ENCODE assay signal across 33 cellular contexts in genomic region chr1:180845352-180845751, GRCh38.
DNase-seq lines count a peak whose midpoint lies in the region; ATAC-seq, FAIRE-seq and TF ChIP-seq lines count a peak whose summit lies in the region.
"Had no signal": no experiment of that assay in that cellular context is flagged by ENCODE, and none has a peak within 500 bp of the region (broad histone marks: within the 10 kb centered on the region; RNA-seq: fewer than 3 reads in every experiment).

No MANE protein-coding gene starts in this region.

- H3K36me3 ChIP-seq in K562 (ENCODE audit: control insufficient read depth, insufficient read depth, low read length) (peaks cover 3% of the 10 kb centered on the region; the same call in 1 of the 3 replicates), endothelial cell of umbilical vein (ENCODE audit: control insufficient read depth in 2 of 2, extremely low read depth in 1 of 2, insufficient read depth in 2 of 2, low read length in 2 of 2) (no peaks in the 10 kb centered on the region)
- H3K36me3 ChIP-seq: BE2C, BLaER1 had no signal

- TF ChIP-seq POLR2A in K562 (conservative IDR thresholded peaks at IDR 0.05): no peak
- TF ChIP-seq POLR2A in endothelial cell of umbilical vein (IDR thresholded peaks at IDR 0.05; ENCODE audit: low read depth, low read length): no peak
- no peak for TF ChIP-seq POLR2A in erythroblast (IDR thresholded peaks at IDR 0.05; ENCODE audit: low read length)

- H4K20me1 ChIP-seq in K562 (replicated peaks; ENCODE audit: control insufficient read depth, insufficient read depth, low read length) (no peaks in the 10 kb centered on the region), endothelial cell of umbilical vein (replicated peaks; ENCODE audit: control insufficient read depth, extremely low read depth, insufficient read depth, low read length) (no peaks in the 10 kb centered on the region)
- H4K20me1 ChIP-seq: BLaER1; BLaER1 treated with 17β-estradiol and CSF1 and Interleukin-3, amounts not matched to agents 10 nM and 100 nM had no signal

- no peak for TF ChIP-seq EP300 in K562 (IDR thresholded peaks at IDR 0.05; ENCODE audit: low read length)

- BruUV-seq in K562 (replicated peaks; lab: Mats Ljungman, UMichigan) (no TSS peak), endothelial cell of umbilical vein (replicated peaks; lab: Mats Ljungman, UMichigan) (no TSS peak)

- H3K9me3 ChIP-seq in K562 (replicated peaks; ENCODE audit: control insufficient read depth, insufficient read depth, low read depth, low read length) (no peaks in the 10 kb centered on the region), endothelial cell of umbilical vein (replicated peaks; ENCODE audit: control insufficient read depth, insufficient read depth, low read length) (no peaks in the 10 kb centered on the region)
- H3K9me3 ChIP-seq: A549, BE2C, BLaER1, Caco-2 had no signal

- POLR2A ChIA-PET in K562 (lab: Yijun Ruan, JAX): interaction anchor here (0.6 to 2.7 kb wide), 2 partner anchors 9 to 95 kb away, joined by 3 to 6 read pairs; no protein-coding TSS in a partner anchor
- POLR2A ChIA-PET in endothelial cell of umbilical vein (lab: Charles Lee): no interaction called here

- H3K27me3 ChIP-seq in K562 (ENCODE audit: control insufficient read depth in 2 of 2, insufficient read depth in 2 of 2, low read length in 2 of 2) (no peaks in the 10 kb centered on the region), endothelial cell of umbilical vein (ENCODE audit: control insufficient read depth in 2 of 2, insufficient read depth in 2 of 2, low read length in 2 of 2) (no peaks in the 10 kb centered on the region)
- H3K27me3 ChIP-seq: BE2C, BLaER1 had no signal

- H3K9ac ChIP-seq in K562 (ENCODE audit: insufficient read depth in 1 of 2, low read depth in 2 of 2, low read length in 2 of 2) (no peak overlapping the region), endothelial cell of umbilical vein (replicated peaks; ENCODE audit: extremely low read depth, insufficient read depth, low read length) (no peak overlapping the region)
- H3K9ac ChIP-seq: BLaER1; BLaER1 treated with 17β-estradiol and CSF1 and Interleukin-3, amounts not matched to agents 10 nM and 100 nM had no signal

- no peak overlapping the region for H3K4me3 ChIP-seq in K562
- no peak overlapping the region for H3K4me3 ChIP-seq in endothelial cell of umbilical vein (replicated peaks in 1 of 3; ENCODE audit: insufficient read depth in 1 of 3, low read depth in 1 of 3, low read length in 3 of 3)
- H3K4me3 ChIP-seq: A549; BLaER1; BLaER1 treated with 17β-estradiol and CSF1 and Interleukin-3, amounts not matched to agents 10 nM and 100 nM had no signal

- no peak overlapping the region for H3K27ac ChIP-seq in K562 (ENCODE audit: extremely low read depth, low read depth, low read length)
- H3K27ac ChIP-seq in endothelial cell of umbilical vein (ENCODE audit: insufficient read depth, low read depth, low read length): no peak overlapping the region
- no peak overlapping the region for H3K27ac ChIP-seq in substantia nigra (ENCODE audit: low read depth, low read length, poor library complexity, severe bottlenecking)
- H3K27ac ChIP-seq: 22Rv1; A549; BLaER1; BLaER1 treated with 17β-estradiol and CSF1 and Interleukin-3, amounts not matched to agents 10 nM and 100 nM; C4-2B had no signal

- FAIRE-seq in K562 (lab: Jason Lieb, UNC): no peak
- FAIRE-seq in endothelial cell of umbilical vein (lab: Jason Lieb, UNC): peak; percentile 35
- FAIRE-seq: A204.1, D721Med had no signal

- H3K4me2 ChIP-seq in K562 (ENCODE audit: insufficient read depth, low read length) (no peak overlapping the region), endothelial cell of umbilical vein (ENCODE audit: insufficient read depth, low read length) (no peak overlapping the region)
- H3K4me2 ChIP-seq: A549; BLaER1; BLaER1 treated with 17β-estradiol and CSF1 and Interleukin-3, amounts not matched to agents 10 nM and 100 nM had no signal

- dilution Hi-C loops in endothelial cell of umbilical vein (cut with MboI; ENCODE audit: extremely low pct_ligation_motif_present, low sequenced_read_pairs): no loop called here

- ATAC-seq in K562: peak; percentile 75
- ATAC-seq: A549; CD8-positive, alpha-beta T cell had no signal

- H3K79me2 ChIP-seq in K562 (ENCODE audit: control insufficient read depth, insufficient read depth, low read length) (no peaks in the 10 kb centered on the region), endothelial cell of umbilical vein (ENCODE audit: control insufficient read depth, insufficient read depth, low read length) (no peaks in the 10 kb centered on the region)

- intact Hi-C loops in K562 (cut with micrococcal nuclease) (no loop called here), endothelial cell of umbilical vein (cut with micrococcal nuclease) (no loop called here)

- TF ChIP-seq RAD21 in K562 (CRISPR knock-in tag; conservative IDR thresholded peaks at IDR 0.05 in 1 of 2, IDR thresholded peaks at IDR 0.05 in 1 of 2): no peak

- WGBS in K562 (ENCODE audit: insufficient coverage, low coverage, missing lambda C conversion rate): 37% methylated on average over 1 of the region's 1 CpG

- CTCF ChIA-PET in K562 (lab: Yijun Ruan, JAX; ENCODE audit: low intra/inter-chr PET ratio) (no interaction called here), endothelial cell of umbilical vein (lab: Charles Lee) (interaction anchor here (0.6 kb wide), 1 partner anchor 279 kb away, joined by 3 read pairs; no protein-coding TSS in a partner anchor)

- peak in 1 of 4 experiments; percentile 33 for DNase-seq in K562 (ENCODE audit: extremely low read depth in 1 of 4, low spot score in 3 of 4)
- DNase-seq in endothelial cell of umbilical vein (ENCODE audit: low read depth, low spot score): no peak
- DNase-seq in erythroblast (lab: John Stamatoyannopoulos, UW): peak; percentile 36 to 58
- DNase-seq in substantia nigra (lab: John Stamatoyannopoulos, UW): no peak
- no peak for DNase-seq in stimulated activated naive CD4-positive, alpha-beta T cell treated with Interleukin-2 at 50 U/mL for 16 hours (lab: John Stamatoyannopoulos, UW)
- no peak for DNase-seq in NCI-H524 (lab: John Stamatoyannopoulos, UW)
- DNase-seq: 8988T; ACHN; AML-193; BE2C; C1 segment of cervical spinal cord; Caco-2; Calu3; CD4-positive, alpha-beta memory T cell; CD4-positive, alpha-beta T cell; CD4-positive, CD25-positive, alpha-beta regulatory T cell; CD8-positive, alpha-beta memory T cell; CD8-positive, alpha-beta T cell; COR-L47; DMS 273 treated with DMSO at 0.1 percent for 48 hours; DMS153; DMS53; DMS79; DMS79 treated with DMSO at 0.1 percent for 48 hours; DND-41; EL had no signal

- H3K4me1 ChIP-seq in K562 (replicated peaks in 1 of 2; ENCODE audit: control insufficient read depth in 2 of 2, insufficient read depth in 2 of 2, low read length in 2 of 2): no peaks in the 10 kb centered on the region
- H3K4me1 ChIP-seq in endothelial cell of umbilical vein (ENCODE audit: control insufficient read depth, extremely low read depth, insufficient read depth, low read length): no peaks in the 10 kb centered on the region
- H3K4me1 ChIP-seq: A549, BE2C, BLaER1 had no signal

- in situ Hi-C loops in K562 (cut with MboI): no loop called here

- H2AFZ ChIP-seq in K562 (ENCODE audit: low read depth, low read length): no peak overlapping the region
- H2AFZ ChIP-seq in endothelial cell of umbilical vein (ENCODE audit: low read depth, low read length): no peak overlapping the region

- no peaks in the 10 kb centered on the region for H3K9me1 ChIP-seq in K562 (ENCODE audit: control insufficient read depth, insufficient read depth, low read length)
- no peaks in the 10 kb centered on the region for H3K9me1 ChIP-seq in endothelial cell of umbilical vein (replicated peaks; ENCODE audit: control insufficient read depth, extremely low read depth, insufficient read depth, low read length)

- TF ChIP-seq CTCF in K562 (IDR thresholded peaks at IDR 0.05 in 2 of 3, conservative IDR thresholded peaks at IDR 0.05 in 1 of 3; ENCODE audit: insufficient read depth in 2 of 3, low read depth in 1 of 3, low read length in 3 of 3) (no peak), endothelial cell of umbilical vein (IDR thresholded peaks at IDR 0.05; ENCODE audit: extremely low read depth in 1 of 2, insufficient read depth in 1 of 2, low read depth in 1 of 2, low read length in 2 of 2) (no peak)

TF ChIP-seq in K562, 482 proteins besides CTCF, POLR2A, EP300 and RAD21 (continues in another document):
- TF ChIP-seq SMARCC2 (IDR thresholded peaks at IDR 0.05; ENCODE audit: low read depth): no peak
- no peak for TF ChIP-seq CEBPB (tag; IDR thresholded peaks at IDR 0.05)
- no peak for TF ChIP-seq TGIF2 (CRISPR knock-in tag; IDR thresholded peaks at IDR 0.05)
- no peak for TF ChIP-seq ZNF184 (CRISPR knock-in tag; IDR thresholded peaks at IDR 0.05)
- no peak; a peak in 1 of 4 replicates for TF ChIP-seq TRIM24 (IDR thresholded peaks at IDR 0.05)
- no peak for TF ChIP-seq POLR2AphosphoS2 (IDR thresholded peaks at IDR 0.05; ENCODE audit: low read length)
- TF ChIP-seq PTBP1 (IDR thresholded peaks at IDR 0.05; ENCODE audit: low read depth, low read length): no peak
- no peak for TF ChIP-seq PHTF2 (CRISPR knock-in tag; IDR thresholded peaks at IDR 0.05)

TF ChIP-seq in endothelial cell of umbilical vein, 7 proteins besides CTCF, POLR2A, EP300 and RAD21:
- TF ChIP-seq FOS (IDR thresholded peaks at IDR 0.05; ENCODE audit: borderline replicate concordance, insufficient read depth, low read length) (no peak), POLR2AphosphoS5 (IDR thresholded peaks at IDR 0.05; ENCODE audit: insufficient read depth, low read depth, low read length) (no peak), EZH2 (IDR thresholded peaks at IDR 0.05; ENCODE audit: borderline replicate concordance, low read depth, low read length, severe bottlenecking) (no peak), JUN (IDR thresholded peaks at IDR 0.05; ENCODE audit: borderline replicate concordance, insufficient read depth, insufficient read length, low read depth) (no peak)
TF ChIP-seq in endothelial cell of umbilical vein: peak in this region for 0.

Comparison
In these comparisons a context has a peak if more than half of its experiments do, and no peak if none do; other contexts are left out.
1. DNase-seq: peak in erythroblast (2 of 2); none in endothelial cell of umbilical vein (single experiment), substantia nigra (0 of 49), stimulated activated naive CD4-positive, alpha-beta T cell treated with Interleukin-2 at 50 U/mL for 16 hours (single experiment) and NCI-H524 (0 of 2).